12 cellular contexts compared by ENCODE assay signal in the genomic region with DNA sequence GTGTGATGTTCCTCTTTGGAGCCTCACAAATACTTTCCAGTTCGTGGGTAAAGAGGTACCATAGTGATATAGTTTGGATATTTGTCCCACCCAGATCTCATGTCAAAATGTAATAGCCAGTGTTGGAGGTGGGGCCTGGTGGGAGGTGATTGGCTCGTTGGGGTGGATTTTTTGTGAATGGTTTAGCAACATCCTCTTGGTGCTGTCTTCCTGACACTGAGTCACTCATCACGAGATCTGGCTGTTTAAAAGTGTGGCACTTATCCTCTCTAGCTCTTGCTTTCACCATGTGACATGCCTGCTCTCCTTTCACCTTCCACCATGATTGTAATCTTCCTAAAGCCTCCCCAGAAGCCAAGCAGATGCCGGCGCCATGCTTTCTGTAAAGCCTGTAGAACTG. TPM values are rescaled to one million over a fixed set of nuclear protein-coding genes. Genes with fewer than 3 reads are reported as not detected.
DNase-seq lines count a peak whose midpoint lies in the region; ATAC-seq and TF ChIP-seq lines count a peak whose summit lies in the region.
"Had no signal": no experiment of that assay in that cellular context is flagged by ENCODE, and none has a peak within 500 bp of the region (broad histone marks: within the 10 kb centered on the region; RNA-seq: fewer than 3 reads in every experiment).

No MANE protein-coding gene starts in this region.

- H3K27ac ChIP-seq in lower lobe of right lung: no peak overlapping the region
- H3K27ac ChIP-seq: suprapubic skin had no signal

- peaks cover 3% of the 10 kb centered on the region for H3K36me3 Mint-ChIP-seq in activated CD8-positive, alpha-beta memory T cell treated with anti-CD3 and anti-CD28 coated beads, Interleukin-2, amount 10 ng/mL, durations not matched to agents 7 days and 5 days
- H3K36me3 Mint-ChIP-seq in activated CD4-positive, alpha-beta memory T cell treated with anti-CD3 and anti-CD28 coated beads for 36 hours: no peaks in the 10 kb centered on the region

- in situ Hi-C loops in G401 (cut with HindIII; ENCODE audit: low sequenced_read_pairs): no loop called here

- H3K27ac Mint-ChIP-seq in activated CD8-positive, alpha-beta memory T cell treated with anti-CD3 and anti-CD28 coated beads, Interleukin-2, amount 10 ng/mL, durations not matched to agents 7 days and 5 days: no peak overlapping the region
- no peak overlapping the region for H3K27ac Mint-ChIP-seq in activated CD4-positive, alpha-beta memory T cell treated with anti-CD3 and anti-CD28 coated beads for 36 hours

- H3K4me3 Mint-ChIP-seq in activated CD8-positive, alpha-beta memory T cell treated with anti-CD3 and anti-CD28 coated beads, Interleukin-2, amount 10 ng/mL, durations not matched to agents 7 days and 5 days: no peak overlapping the region
- H3K4me3 Mint-ChIP-seq in activated CD4-positive, alpha-beta memory T cell treated with anti-CD3 and anti-CD28 coated beads for 36 hours: no peak overlapping the region

- H3K36me3 ChIP-seq in lower lobe of right lung: no peaks in the 10 kb centered on the region
- H3K36me3 ChIP-seq: suprapubic skin had no signal

- no peaks in the 10 kb centered on the region for H3K9me3 ChIP-seq in lower lobe of right lung
- H3K9me3 ChIP-seq: suprapubic skin had no signal

- no peak overlapping the region for H3K4me3 ChIP-seq in lower lobe of right lung
- H3K4me3 ChIP-seq: smooth muscle cell, suprapubic skin had no signal

- H3K4me1 Mint-ChIP-seq in activated CD8-positive, alpha-beta memory T cell treated with anti-CD3 and anti-CD28 coated beads, Interleukin-2, amount 10 ng/mL, durations not matched to agents 7 days and 5 days: peaks cover 27% of the 10 kb centered on the region
- H3K4me1 Mint-ChIP-seq in activated CD4-positive, alpha-beta memory T cell treated with anti-CD3 and anti-CD28 coated beads for 36 hours (ENCODE audit: low read depth): peaks cover 22% of the 10 kb centered on the region

- no peaks in the 10 kb centered on the region for H3K9me3 Mint-ChIP-seq in activated CD8-positive, alpha-beta memory T cell treated with anti-CD3 and anti-CD28 coated beads, Interleukin-2, amount 10 ng/mL, durations not matched to agents 7 days and 5 days (ENCODE audit: low read depth)
- H3K9me3 Mint-ChIP-seq in activated CD4-positive, alpha-beta memory T cell treated with anti-CD3 and anti-CD28 coated beads for 36 hours: no peaks in the 10 kb centered on the region

- POLR2A ChIA-PET in activated CD4-positive, alpha-beta memory T cell treated with anti-CD3 and anti-CD28 coated beads for 36 hours (lab: Charles Lee): interaction anchor here (1.1 kb wide), 1 partner anchor 170 kb away, joined by 4 read pairs; no protein-coding TSS in a partner anchor

- intact Hi-C loops in activated CD4-positive, alpha-beta memory T cell treated with anti-CD3 and anti-CD28 coated beads for 36 hours (cut with micrococcal nuclease): loop anchor here (10.0 kb wide), 1 partner anchor 298 kb away; no protein-coding TSS in a partner anchor
- intact Hi-C loops in lower lobe of right lung (cut with DNase I): no loop called here

- H3K4me1 ChIP-seq in lower lobe of right lung: peaks cover 20% of the 10 kb centered on the region

- no peak for ATAC-seq in activated CD8-positive, alpha-beta memory T cell treated with anti-CD3 and anti-CD28 coated beads, Interleukin-2, amount 10 ng/mL, durations not matched to agents 7 days and 5 days
- no peak for ATAC-seq in lower lobe of right lung

- H3K27me3 ChIP-seq in lower lobe of right lung (ENCODE audit: low read depth): no peaks in the 10 kb centered on the region
- H3K27me3 ChIP-seq: suprapubic skin had no signal

- CTCF ChIA-PET in activated CD8-positive, alpha-beta memory T cell treated with anti-CD3 and anti-CD28 coated beads, Interleukin-2, amount 10 ng/mL, durations not matched to agents 7 days and 5 days (lab: Charles Lee): interaction anchor here (1.7 to 2.7 kb wide), 3 partner anchors 13 to 202 kb away, joined by 5 to 11 read pairs (median 7); partner anchors contain the start of gene DDX18
- CTCF ChIA-PET in activated CD4-positive, alpha-beta memory T cell treated with anti-CD3 and anti-CD28 coated beads for 36 hours (lab: Charles Lee): interaction anchor here (1.2 to 5.1 kb wide), 3 partner anchors 13 to 202 kb away, joined by 3 to 63 read pairs (median 19); partner anchors contain the start of gene DDX18

- no peak for TF ChIP-seq CTCF in lower lobe of right lung (IDR thresholded peaks at IDR 0.05)

- H3K27me3 Mint-ChIP-seq in activated CD8-positive, alpha-beta memory T cell treated with anti-CD3 and anti-CD28 coated beads, Interleukin-2, amount 10 ng/mL, durations not matched to agents 7 days and 5 days: no peaks in the 10 kb centered on the region
- H3K27me3 Mint-ChIP-seq in activated CD4-positive, alpha-beta memory T cell treated with anti-CD3 and anti-CD28 coated beads for 36 hours: peaks cover 3% of the 10 kb centered on the region

- peak; percentile 48 for DNase-seq in activated CD8-positive, alpha-beta memory T cell treated with anti-CD3 and anti-CD28 coated beads, Interleukin-2, amount 10 ng/mL, durations not matched to agents 7 days and 5 days
- no peak for DNase-seq in activated CD8-positive, alpha-beta memory T cell treated with anti-CD3 and anti-CD28 coated beads, Interleukin-2, amount 50 U/mL, for 4 hours
- DNase-seq in Kasumi-1 (lab: John Stamatoyannopoulos, UW): peak; percentile 17 to 32
- peak; percentile 37 for DNase-seq in activated CD4-positive, alpha-beta memory T cell treated with anti-CD3 and anti-CD28 coated beads for 36 hours
- peak; percentile 49 for DNase-seq in lower lobe of right lung
- no peak for DNase-seq in G401 (ENCODE audit: low spot score)
- DNase-seq in NCI-H526 treated with DMSO at 0.1 percent for 48 hours (lab: John Stamatoyannopoulos, UW): no peak
- DNase-seq in NCI-H2081 treated with DMSO at 0.1 percent for 48 hours (lab: John Stamatoyannopoulos, UW): no peak
- DNase-seq: NCI-H510A, T-helper 9 cell had no signal

RNA-seq across cellular contexts. Expression of gene CCDC93, which starts 3.0 kb away (rescaled TPM):
- total RNA-seq in activated CD8-positive, alpha-beta memory T cell treated with anti-CD3 and anti-CD28 coated beads, Interleukin-2, amount 10 ng/mL, durations not matched to agents 7 days and 5 days: 10 to 100 TPM; 36.9 to 42.0 TPM
- 10 to 100 TPM; 24.9 to 27.3 TPM for total RNA-seq in activated CD4-positive, alpha-beta memory T cell treated with anti-CD3 and anti-CD28 coated beads for 36 hours
- 47.3 TPM for total RNA-seq in lower lobe of right lung
- total RNA-seq in G401 (2014; rRNA removed; shearing (Covaris generic)): 8.5 and 10.7 TPM in 2 replicates

Comparison
In these comparisons a context has a peak if more than half of its experiments do, and no peak if none do; other contexts are left out.
1. DNase-seq: peak in activated CD8-positive, alpha-beta memory T cell treated with anti-CD3 and anti-CD28 coated beads, Interleukin-2, amount 10 ng/mL, durations not matched to agents 7 days and 5 days (single experiment), Kasumi-1 (2 of 2), activated CD4-positive, alpha-beta memory T cell treated with anti-CD3 and anti-CD28 coated beads for 36 hours (single experiment) and lower lobe of right lung (single experiment); none in activated CD8-positive, alpha-beta memory T cell treated with anti-CD3 and anti-CD28 coated beads, Interleukin-2, amount 50 U/mL, for 4 hours (single experiment), G401 (single experiment), NCI-H526 treated with DMSO at 0.1 percent for 48 hours (single experiment) and NCI-H2081 treated with DMSO at 0.1 percent for 48 hours (single experiment).